In the genomic region with DNA sequence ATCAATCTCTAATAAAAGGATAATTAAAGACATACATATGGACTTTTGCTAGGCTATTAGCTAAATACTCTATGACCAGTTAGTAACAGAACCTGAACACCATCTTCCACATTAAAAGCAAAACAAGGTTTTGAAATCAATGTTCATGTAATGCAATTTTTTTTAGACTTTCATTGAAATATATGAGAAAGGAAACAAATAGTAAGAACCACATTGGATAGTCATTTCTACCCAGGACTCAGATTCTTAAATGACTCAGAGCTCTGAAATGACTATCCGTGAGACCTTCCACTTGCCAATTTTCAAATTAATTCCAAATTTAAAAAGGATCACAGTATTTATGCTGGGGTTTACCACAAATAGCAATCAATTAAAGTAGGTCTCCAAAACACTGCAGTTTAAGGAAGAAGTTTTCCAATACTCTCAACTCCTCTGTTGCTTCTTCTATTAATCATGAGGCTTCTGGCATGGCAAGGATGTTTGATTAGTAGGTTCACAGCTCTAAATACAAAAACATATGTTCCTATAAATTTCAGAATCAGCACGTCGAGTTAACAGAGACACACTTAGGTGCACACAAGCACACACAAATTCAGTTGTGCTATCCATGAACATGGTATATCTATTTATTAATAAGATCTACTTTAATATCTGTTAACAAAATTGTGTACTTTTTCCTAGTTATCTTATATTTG, we compare ENCODE assay signal across 18 cellular contexts.
DNase-seq lines count a peak whose midpoint lies in the region; ATAC-seq and TF ChIP-seq lines count a peak whose summit lies in the region.
"Had no signal": no experiment of that assay in that cellular context is flagged by ENCODE, and none has a peak within 500 bp of the region (broad histone marks: within the 10 kb centered on the region; RNA-seq: fewer than 3 reads in every experiment).

No MANE protein-coding gene starts in this region.

- whole genome bisulfite sequencing in stomach, 5 donors: 80 to 94% (median 87%) methylated on average over 3 of the region's 3 CpGs

- peak; percentile 44 for DNase-seq in GM04504 (ENCODE audit: low read depth)
- DNase-seq in activated T-helper 2 cell treated with anti-CD3 and anti-CD28 coated beads, Interferon-gamma antibody, Interleukin-2, Interleukin-4, amounts not matched to agents 10 μg/mL and 5 μg/mL and 100 μg/mL, durations not matched to agents 14 hours and 24 hours and 36 hours (ENCODE audit: low spot score): no peak
- no peak for DNase-seq in left lobe of liver (ENCODE audit: low spot score)
- no peak for DNase-seq in stomach
- no peak for DNase-seq in glutamatergic neuron
- DNase-seq: activated CD8-positive, alpha-beta memory T cell treated with anti-CD3 and anti-CD28 coated beads, Interleukin-2, amount 50 U/mL, for 4 hours; CD8-positive, alpha-beta memory T cell; GDM1; head of caudate nucleus; mucosa of descending colon; NCI-H2171; pancreas had no signal

- H3K4me1 Mint-ChIP-seq in activated T-helper 2 cell treated with anti-CD3 and anti-CD28 coated beads, Interferon-gamma antibody, Interleukin-2, Interleukin-4, amounts not matched to agents 10 μg/mL and 5 μg/mL and 100 μg/mL, durations not matched to agents 14 hours and 24 hours and 36 hours (ENCODE audit: low read depth): peaks cover 18% of the 10 kb centered on the region
- no peaks in the 10 kb centered on the region for H3K4me1 Mint-ChIP-seq in glutamatergic neuron (ENCODE audit: low read depth, unreplicated experiment)
- H3K4me1 Mint-ChIP-seq: CD8-positive, alpha-beta memory T cell had no signal

- peaks cover 0 to 44% (median 29%) of the 10 kb centered on the region in 4 donors for H3K9me3 ChIP-seq in stomach
- H3K9me3 ChIP-seq: pancreas had no signal

- H3K4me3 Mint-ChIP-seq in activated T-helper 2 cell treated with anti-CD3 and anti-CD28 coated beads, Interferon-gamma antibody, Interleukin-2, Interleukin-4, amounts not matched to agents 10 μg/mL and 5 μg/mL and 100 μg/mL, durations not matched to agents 14 hours and 24 hours and 36 hours (ENCODE audit: low read depth): no peak overlapping the region
- no peak overlapping the region for H3K4me3 Mint-ChIP-seq in glutamatergic neuron (ENCODE audit: unreplicated experiment)
- H3K4me3 Mint-ChIP-seq: CD8-positive, alpha-beta memory T cell had no signal

- peak; percentile 75 for ATAC-seq in GM18867 (IDR thresholded peaks at IDR 0.05; ENCODE audit: unreplicated experiment)
- peak; percentile 95 for ATAC-seq in HG02870 (IDR thresholded peaks at IDR 0.05; ENCODE audit: unreplicated experiment)
- ATAC-seq in left lobe of liver: no peak
- ATAC-seq in HG02970 (IDR thresholded peaks at IDR 0.05; ENCODE audit: low FRiP score, unreplicated experiment): no peak
- ATAC-seq: HepG2, mucosa of descending colon, pancreas had no signal

- H3K9me3 Mint-ChIP-seq in activated T-helper 2 cell treated with anti-CD3 and anti-CD28 coated beads, Interferon-gamma antibody, Interleukin-2, Interleukin-4, amounts not matched to agents 10 μg/mL and 5 μg/mL and 100 μg/mL, durations not matched to agents 14 hours and 24 hours and 36 hours: peaks cover 82% of the 10 kb centered on the region
- peaks cover 2% of the 10 kb centered on the region for H3K9me3 Mint-ChIP-seq in glutamatergic neuron (ENCODE audit: unreplicated experiment)

- no peaks in the 10 kb centered on the region for H3K36me3 ChIP-seq in stomach
- H3K36me3 ChIP-seq: pancreas, SJSA1 had no signal

- TF ChIP-seq CTCF in stomach (IDR thresholded peaks at IDR 0.05): no peak
- no peak for TF ChIP-seq CTCF in glutamatergic neuron (IDR thresholded peaks at IDR 0.05; ENCODE audit: partially characterized antibody, unreplicated experiment)

- no peaks in the 10 kb centered on the region for H3K27me3 Mint-ChIP-seq in activated T-helper 2 cell treated with anti-CD3 and anti-CD28 coated beads, Interferon-gamma antibody, Interleukin-2, Interleukin-4, amounts not matched to agents 10 μg/mL and 5 μg/mL and 100 μg/mL, durations not matched to agents 14 hours and 24 hours and 36 hours (ENCODE audit: low read depth)
- peaks cover 2% of the 10 kb centered on the region for H3K27me3 Mint-ChIP-seq in glutamatergic neuron (ENCODE audit: unreplicated experiment)
- H3K27me3 Mint-ChIP-seq: CD8-positive, alpha-beta memory T cell had no signal

- no peak for TF ChIP-seq POLR2A in stomach (IDR thresholded peaks at IDR 0.05)

- intact Hi-C loops in activated T-helper 2 cell treated with anti-CD3 and anti-CD28 coated beads, Interferon-gamma antibody, Interleukin-2, Interleukin-4, amounts not matched to agents 10 μg/mL and 5 μg/mL and 100 μg/mL, durations not matched to agents 14 hours and 24 hours and 36 hours (cut with micrococcal nuclease): loop anchor here (1.0 to 10.0 kb wide), 10 partner anchors 8 to 397 kb away; no protein-coding TSS in a partner anchor
- intact Hi-C loops in stomach (cut with DNase I; ENCODE audit: low total_unique reads): no loop called here

- no peak for TF ChIP-seq EP300 in stomach (IDR thresholded peaks at IDR 0.05)

- H3K27me3 ChIP-seq in stomach: no peaks in the 10 kb centered on the region
- H3K27me3 ChIP-seq: pancreas, SJSA1 had no signal

- peak overlapping the region; percentile 78 for H3K27ac Mint-ChIP-seq in activated T-helper 2 cell treated with anti-CD3 and anti-CD28 coated beads, Interferon-gamma antibody, Interleukin-2, Interleukin-4, amounts not matched to agents 10 μg/mL and 5 μg/mL and 100 μg/mL, durations not matched to agents 14 hours and 24 hours and 36 hours
- H3K27ac Mint-ChIP-seq in glutamatergic neuron (ENCODE audit: unreplicated experiment): no peak overlapping the region
- H3K27ac Mint-ChIP-seq: CD8-positive, alpha-beta memory T cell had no signal

- H3K4me3 ChIP-seq in stomach: no peak overlapping the region
- H3K4me3 ChIP-seq: mucosa of descending colon, pancreas, SJSA1, smooth muscle cell had no signal

- H3K4me1 ChIP-seq in stomach: no peaks in the 10 kb centered on the region
- H3K4me1 ChIP-seq: pancreas, SJSA1 had no signal

- peaks cover 76% of the 10 kb centered on the region for H3K36me3 Mint-ChIP-seq in activated T-helper 2 cell treated with anti-CD3 and anti-CD28 coated beads, Interferon-gamma antibody, Interleukin-2, Interleukin-4, amounts not matched to agents 10 μg/mL and 5 μg/mL and 100 μg/mL, durations not matched to agents 14 hours and 24 hours and 36 hours (ENCODE audit: low read depth)
- peaks cover 8% of the 10 kb centered on the region for H3K36me3 Mint-ChIP-seq in glutamatergic neuron (ENCODE audit: unreplicated experiment)

- no peak overlapping the region for H3K27ac ChIP-seq in stomach
- H3K27ac ChIP-seq: pancreas, SJSA1 had no signal

Comparison
In these comparisons a context has a peak if more than half of its experiments do, and no peak if none do; other contexts are left out.
1. ATAC-seq: peak in GM18867 (single experiment) and HG02870 (single experiment); none in left lobe of liver (single experiment) and HG02970 (single experiment).